Comparison of ENCODE assay signal across 9 cellular contexts in genomic region chr1:88983791-88984552, GRCh38. TPM values are rescaled to one million over a fixed set of nuclear protein-coding genes. Genes with fewer than 3 reads are reported as not detected.
A peak's percentile ranks its signal among the peaks of the same experiment; 100 is the strongest.
DNase-seq lines count a peak whose midpoint lies in the region; ATAC-seq, FAIRE-seq and TF ChIP-seq lines count a peak whose summit lies in the region.
"Had no signal": no experiment of that assay in that cellular context is flagged by ENCODE, and none has a peak within 500 bp of the region (broad histone marks: within the 10 kb centered on the region; RNA-seq: fewer than 3 reads in every experiment).

No MANE protein-coding gene starts in this region.

- TF ChIP-seq CTCF in BJ (IDR thresholded peaks at IDR 0.05; ENCODE audit: insufficient read depth, low read depth, low read length) (peak; percentile 66), WERI-Rb-1 (IDR thresholded peaks at IDR 0.05; ENCODE audit: low read depth, low read length) (peak; percentile 33), epithelial cell of proximal tubule (conservative IDR thresholded peaks at IDR 0.05; ENCODE audit: low read depth, low read length) (peak; percentile 56)

- POLR2A ChIA-PET in BJ (lab: Charles Lee), result interaction anchor here (1.2 kb wide), 1 partner anchor 327 kb away, joined by 3 read pairs; no protein-coding TSS in a partner anchor

- peaks cover 57% of the 10 kb centered on the region for H3K36me3 Mint-ChIP-seq in natural killer cell treated with Interleukin-12 subunit alpha and Interleukin-12 subunit beta and Interleukin-15 and Interleukin-18, amount 100 ng/mL, for 72 hours

- peak; percentile 59 for FAIRE-seq in GM18507 (lab: Jason Lieb, UNC)
- FAIRE-seq: TTC549 had no signal

- peak; percentile 51 to 76 for ATAC-seq in natural killer cell treated with Interleukin-12 subunit alpha and Interleukin-12 subunit beta and Interleukin-15 and Interleukin-18, amount 100 ng/mL, for 72 hours
- no peak for ATAC-seq in GM19395 (IDR thresholded peaks at IDR 0.05; ENCODE audit: unreplicated experiment)
- no peak for ATAC-seq in GM19351 (IDR thresholded peaks at IDR 0.05; ENCODE audit: unreplicated experiment)

- DNase-seq in BJ (ENCODE audit: low read depth) (no peak), GM18507 (ENCODE audit: extremely low spot score, insufficient read length, low read depth) (no peak), NCI-H2029 treated with DMSO at 0.1 percent for 48 hours (lab: John Stamatoyannopoulos, UW) (peak; percentile 80), WERI-Rb-1 (no peak), epithelial cell of proximal tubule (ENCODE audit: low read depth) (no peak)
- DNase-seq in natural killer cell treated with Interleukin-12 subunit alpha and Interleukin-12 subunit beta and Interleukin-15 and Interleukin-18, amount 100 ng/mL, for 72 hours (ENCODE audit: low spot score), result no peak

- no peaks in the 10 kb centered on the region for H3K27me3 Mint-ChIP-seq in natural killer cell treated with Interleukin-12 subunit alpha and Interleukin-12 subunit beta and Interleukin-15 and Interleukin-18, amount 100 ng/mL, for 72 hours

- H3K9me3 Mint-ChIP-seq in natural killer cell treated with Interleukin-12 subunit alpha and Interleukin-12 subunit beta and Interleukin-15 and Interleukin-18, amount 100 ng/mL, for 72 hours, result peaks cover 6% of the 10 kb centered on the region

- peak overlapping the region; percentile 89 to 96 for H3K27ac Mint-ChIP-seq in natural killer cell treated with Interleukin-12 subunit alpha and Interleukin-12 subunit beta and Interleukin-15 and Interleukin-18, amount 100 ng/mL, for 72 hours

- CTCF ChIA-PET in BJ (lab: Yijun Ruan, JAX), result interaction anchor here (0.7 to 3.3 kb wide), 14 partner anchors 9 to 740 kb away, joined by 3 to 35 read pairs (median 5); no protein-coding TSS in a partner anchor

- H3K9me3 ChIP-seq in WERI-Rb-1 (ENCODE audit: severe bottlenecking), result no peaks in the 10 kb centered on the region

- H3K4me3 ChIP-seq in BJ (ENCODE audit: low read depth, low read length), result no peak overlapping the region
- H3K4me3 ChIP-seq in WERI-Rb-1 (ENCODE audit: low read depth, low read length), result no peak overlapping the region
- H3K4me3 ChIP-seq in epithelial cell of proximal tubule (ENCODE audit: low read depth, low read length), result peak overlapping the region; percentile 24

- H3K36me3 ChIP-seq in BJ (ENCODE audit: control insufficient read depth, insufficient read depth, low read length), result no peaks in the 10 kb centered on the region; the same call in 1 of the 2 replicates
- H3K36me3 ChIP-seq in WERI-Rb-1, result peaks cover 15% of the 10 kb centered on the region

- H3K4me3 Mint-ChIP-seq in natural killer cell treated with Interleukin-12 subunit alpha and Interleukin-12 subunit beta and Interleukin-15 and Interleukin-18, amount 100 ng/mL, for 72 hours, result peak overlapping the region; percentile 85

- peaks cover 67 to 76% of the 10 kb centered on the region in 2 donors for H3K4me1 Mint-ChIP-seq in natural killer cell treated with Interleukin-12 subunit alpha and Interleukin-12 subunit beta and Interleukin-15 and Interleukin-18, amount 100 ng/mL, for 72 hours (ENCODE audit: low read depth in 2 of 2)

- H3K27ac ChIP-seq in WERI-Rb-1, result no peak overlapping the region

- H3K27me3 ChIP-seq in BJ (ENCODE audit: control insufficient read depth, insufficient read depth, low read length) (no peaks in the 10 kb centered on the region), WERI-Rb-1 (ENCODE audit: insufficient read depth, low read depth, severe bottlenecking) (no peaks in the 10 kb centered on the region)

RNA-seq across cellular contexts. Expression of gene KYAT3, which starts 8.5 kb away (rescaled TPM):
- polyA plus RNA-seq in BJ (2011; rRNA removed), result 13.4 and 30.8 TPM in 2 replicates
- polyA minus RNA-seq in BJ (2011; rRNA and poly(A)+ RNA removed), result 7.4 and 8.1 TPM in 2 replicates
- 38.6 and 49.8 TPM in 2 replicates for total RNA-seq in epithelial cell of proximal tubule
- 10 to 100 TPM; 28.0 to 32.6 TPM for total RNA-seq in natural killer cell treated with Interleukin-12 subunit alpha and Interleukin-12 subunit beta and Interleukin-15 and Interleukin-18, amount 100 ng/mL, for 72 hours

RNA-seq across cellular contexts. Expression of gene RBMXL1, which starts 8.5 kb away (rescaled TPM):
- 3.2 and 4.3 TPM in 2 replicates for polyA plus RNA-seq in BJ (2011; rRNA removed)
- 2.3 and 4.1 TPM in 2 replicates for polyA minus RNA-seq in BJ (2011; rRNA and poly(A)+ RNA removed)
- 4.1 and 8.2 TPM in 2 replicates for total RNA-seq in epithelial cell of proximal tubule
- 10 to 100 TPM; 30.1 to 30.9 TPM for total RNA-seq in natural killer cell treated with Interleukin-12 subunit alpha and Interleukin-12 subunit beta and Interleukin-15 and Interleukin-18, amount 100 ng/mL, for 72 hours

RNA-seq across cellular contexts. Expression of gene GBP3, which starts 38.7 kb away (rescaled TPM):
- 55.4 and 81.0 TPM in 2 replicates for polyA plus RNA-seq in BJ (2011; rRNA removed)
- polyA minus RNA-seq in BJ (2011; rRNA and poly(A)+ RNA removed), result 35.9 and 53.1 TPM in 2 replicates
- 33.6 and 35.2 TPM in 2 replicates for total RNA-seq in epithelial cell of proximal tubule
- total RNA-seq in natural killer cell treated with Interleukin-12 subunit alpha and Interleukin-12 subunit beta and Interleukin-15 and Interleukin-18, amount 100 ng/mL, for 72 hours, result 10 to 100 TPM; 36.6 to 88.6 TPM

Comparison
In these comparisons a context has a peak if more than half of its experiments do, and no peak if none do; other contexts are left out.
1. ATAC-seq: peak in natural killer cell treated with Interleukin-12 subunit alpha and Interleukin-12 subunit beta and Interleukin-15 and Interleukin-18, amount 100 ng/mL, for 72 hours (2 of 2); none in GM19395 (single experiment) and GM19351 (single experiment).
2. Peak in every context shown above with its lines, with median percentiles within 50 percentile points of each other: CTCF ChIP-seq.